1 cellular context compared by ENCODE assay signal in genomic region chr1:23589506-23589872, GRCh38.
TF ChIP-seq lines count a peak whose summit lies in the region.

No MANE protein-coding gene starts in this region.

TF ChIP-seq in A549, 52 proteins besides CTCF, POLR2A, EP300 and RAD21 (continued from another document):
- TF ChIP-seq REST (IDR thresholded peaks at IDR 0.05) (no peak), ATOH8 (CRISPR knock-in tag; IDR thresholded peaks at IDR 0.05; ENCODE audit: low read depth) (no peak), SMC3 (IDR thresholded peaks at IDR 0.05) (no peak), USF2 (IDR thresholded peaks at IDR 0.05) (no peak), MAZ (IDR thresholded peaks at IDR 0.05; ENCODE audit: borderline replicate concordance, low read depth, low read length) (no peak), MYC (IDR thresholded peaks at IDR 0.05; ENCODE audit: borderline replicate concordance, low read length) (no peak), NPAS2 (CRISPR knock-in tag; IDR thresholded peaks at IDR 0.05; ENCODE audit: borderline replicate concordance) (no peak), HOXB5 (CRISPR knock-in tag; IDR thresholded peaks at IDR 0.05) (no peak)
- TF ChIP-seq, protein P1, sequence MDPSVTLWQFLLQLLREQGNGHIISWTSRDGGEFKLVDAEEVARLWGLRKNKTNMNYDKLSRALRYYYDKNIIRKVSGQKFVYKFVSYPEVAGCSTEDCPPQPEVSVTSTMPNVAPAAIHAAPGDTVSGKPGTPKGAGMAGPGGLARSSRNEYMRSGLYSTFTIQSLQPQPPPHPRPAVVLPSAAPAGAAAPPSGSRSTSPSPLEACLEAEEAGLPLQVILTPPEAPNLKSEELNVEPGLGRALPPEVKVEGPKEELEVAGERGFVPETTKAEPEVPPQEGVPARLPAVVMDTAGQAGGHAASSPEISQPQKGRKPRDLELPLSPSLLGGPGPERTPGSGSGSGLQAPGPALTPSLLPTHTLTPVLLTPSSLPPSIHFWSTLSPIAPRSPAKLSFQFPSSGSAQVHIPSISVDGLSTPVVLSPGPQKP (IDR thresholded peaks at IDR 0.05; ENCODE audit: low read depth, low read length) = no peak
